8 cellular contexts compared by ENCODE assay signal in the genomic region with DNA sequence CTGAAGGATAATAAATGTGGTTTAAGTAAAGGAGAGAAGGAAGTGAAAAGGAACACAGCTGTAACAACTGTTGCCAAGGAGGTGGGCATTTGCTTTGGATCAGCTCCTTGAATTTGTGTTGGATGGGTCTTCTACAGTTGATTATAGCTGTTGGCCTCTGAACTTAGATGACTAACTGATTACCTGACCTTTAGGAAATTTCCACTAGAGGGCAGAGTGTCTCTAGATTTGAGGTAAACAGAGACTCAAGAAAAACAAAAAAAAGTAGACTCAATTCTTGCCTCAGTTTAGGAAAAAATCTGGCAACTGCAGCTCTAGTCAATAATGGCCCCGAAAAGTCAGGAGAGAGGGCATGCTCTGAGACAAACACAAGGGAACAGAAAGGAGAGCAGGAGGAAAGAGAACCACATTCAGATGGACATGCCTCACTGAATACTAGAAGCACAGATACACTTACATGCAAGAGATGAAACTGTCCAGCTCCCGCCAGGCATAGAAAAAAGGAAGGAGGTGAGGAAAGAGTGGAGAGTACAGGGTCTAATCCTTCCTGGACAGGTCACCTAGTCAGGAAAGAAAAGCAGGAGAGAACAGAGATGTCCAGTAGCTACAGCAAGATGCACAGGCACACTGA. TPM values are rescaled to one million over a fixed set of nuclear protein-coding genes. Genes with fewer than 3 reads are reported as not detected.
DNase-seq lines count a peak whose midpoint lies in the region; ATAC-seq lines count a peak whose summit lies in the region.

No MANE protein-coding gene starts in this region.

- no peak overlapping the region for H3K27ac ChIP-seq in Karpas-422 (ENCODE audit: low read length)
- H3K27ac ChIP-seq in layer of hippocampus (ENCODE audit: low read depth, low read length): peak overlapping the region; percentile 2
- H3K27ac ChIP-seq in neuronal stem cell (replicated peaks; ENCODE audit: low read length): no peak overlapping the region

- DNase-seq in DMS53 treated with DMSO at 0.1 percent for 48 hours (lab: John Stamatoyannopoulos, UW; ENCODE audit: unreplicated experiment) (peak; percentile 29), Karpas-422 (peak; percentile 73), adipocyte (ENCODE audit: low read depth) (peak; percentile 80), anterior cingulate cortex (lab: John Stamatoyannopoulos, UW) (no peak), NCI-H1105 treated with DMSO at 0.1 percent for 48 hours (lab: John Stamatoyannopoulos, UW) (no peak), neuronal stem cell (ENCODE audit: low spot score) (no peak)

- H2BK15ac ChIP-seq in neuronal stem cell (ENCODE audit: low read length): no peak overlapping the region

- H3K27me3 ChIP-seq in Karpas-422 (ENCODE audit: low read length) (no peaks in the 10 kb centered on the region), adipocyte (replicated peaks; ENCODE audit: control insufficient read depth, insufficient read depth, low read length) (no peaks in the 10 kb centered on the region), layer of hippocampus (ENCODE audit: control insufficient read depth, insufficient read depth, low read length) (no peaks in the 10 kb centered on the region), neuronal stem cell (ENCODE audit: control insufficient read depth in 3 of 3, insufficient read depth in 3 of 3, low read depth in 1 of 3, low read length in 3 of 3) (no peaks in the 10 kb centered on the region)

- no peak for ATAC-seq in GM19324 (IDR thresholded peaks at IDR 0.05; ENCODE audit: low FRiP score, unreplicated experiment)

- no peak overlapping the region for H2BK12ac ChIP-seq in neuronal stem cell (ENCODE audit: low read length)

- H4K8ac ChIP-seq in neuronal stem cell (ENCODE audit: low read depth, low read length): no peak overlapping the region

- no peak overlapping the region for H3K23ac ChIP-seq in neuronal stem cell (ENCODE audit: low read depth, low read length, poor library complexity)

- H3K9ac ChIP-seq in Karpas-422 (ENCODE audit: low read length) (no peak overlapping the region), adipocyte (ENCODE audit: low read length) (no peak overlapping the region), neuronal stem cell (ENCODE audit: low read depth, low read length, poor library complexity) (no peak overlapping the region)

- H3K79me2 ChIP-seq in Karpas-422 (ENCODE audit: low read length): peaks cover 11% of the 10 kb centered on the region

- peaks cover 44% of the 10 kb centered on the region for H3K36me3 ChIP-seq in Karpas-422 (ENCODE audit: insufficient read depth, low read length)
- peaks cover 66% of the 10 kb centered on the region for H3K36me3 ChIP-seq in adipocyte (ENCODE audit: control insufficient read depth, insufficient read depth, low read length, severe bottlenecking)
- H3K36me3 ChIP-seq in neuronal stem cell (replicated peaks in 1 of 2; ENCODE audit: control insufficient read depth in 2 of 2, insufficient read depth in 2 of 2, low read length in 2 of 2): peaks cover 41 to 96% of the 10 kb centered on the region in 2 donors

- H2BK120ac ChIP-seq in neuronal stem cell (ENCODE audit: low read depth, low read length): no peak overlapping the region

- no peak overlapping the region for H3K4me3 ChIP-seq in Karpas-422 (ENCODE audit: low read length)
- no peak overlapping the region for H3K4me3 ChIP-seq in adipocyte (ENCODE audit: low read length)
- no peak overlapping the region for H3K4me3 ChIP-seq in neuronal stem cell (ENCODE audit: low read length in 2 of 2)

- H2AK5ac ChIP-seq in neuronal stem cell (ENCODE audit: low read depth, low read length): no peak overlapping the region

- H3K14ac ChIP-seq in neuronal stem cell (ENCODE audit: low read length): no peak overlapping the region

- no peak overlapping the region for H4K91ac ChIP-seq in neuronal stem cell (ENCODE audit: low read depth, low read length, poor library complexity)

- H3K9me2 ChIP-seq in Karpas-422 (replicated peaks; ENCODE audit: insufficient read depth, low read length): no peaks in the 10 kb centered on the region

- H3K4me2 ChIP-seq in Karpas-422 (ENCODE audit: low read depth, low read length, poor library complexity, severe bottlenecking) (no peak overlapping the region), neuronal stem cell (ENCODE audit: insufficient read depth, low read length, poor library complexity, severe bottlenecking) (no peak overlapping the region)

- no peaks in the 10 kb centered on the region for H3K9me3 ChIP-seq in Karpas-422 (ENCODE audit: low read length)
- no peaks in the 10 kb centered on the region for H3K9me3 ChIP-seq in adipocyte (ENCODE audit: control insufficient read depth, low read length)
- H3K9me3 ChIP-seq in neuronal stem cell (replicated peaks in 1 of 2; ENCODE audit: control insufficient read depth in 2 of 2, insufficient read depth in 1 of 2, low read depth in 1 of 2, low read length in 2 of 2): no peaks in the 10 kb centered on the region

- no peaks in the 10 kb centered on the region for H4K20me1 ChIP-seq in Karpas-422 (ENCODE audit: insufficient read depth, low read depth, low read length)

- no peak overlapping the region for H3K18ac ChIP-seq in neuronal stem cell (ENCODE audit: low read length)

- no peak overlapping the region for H3K4ac ChIP-seq in neuronal stem cell (ENCODE audit: low read length)

- peaks cover 6% of the 10 kb centered on the region for H3K4me1 ChIP-seq in Karpas-422 (ENCODE audit: low read length)
- H3K4me1 ChIP-seq in adipocyte (ENCODE audit: control insufficient read depth, insufficient read depth, low read length): peaks cover 27% of the 10 kb centered on the region
- no peaks in the 10 kb centered on the region for H3K4me1 ChIP-seq in neuronal stem cell (ENCODE audit: control insufficient read depth in 2 of 2, insufficient read depth in 1 of 2, low read depth in 1 of 2, low read length in 2 of 2)

- no peak overlapping the region for H2AFZ ChIP-seq in Karpas-422 (ENCODE audit: low read length)
- no peak overlapping the region for H2AFZ ChIP-seq in neuronal stem cell (ENCODE audit: low read length)

- no peaks in the 10 kb centered on the region for H3K79me1 ChIP-seq in neuronal stem cell (ENCODE audit: low read depth, low read length)

- WGBS in neuronal stem cell (ENCODE audit: extremely low coverage in 2 of 2, insufficient read length in 2 of 2, insufficient replicate concordance in 1 of 2), 2 donors: no CpG with 5 or more reads among the region's 2 CpGs

- no peak overlapping the region for H2BK5ac ChIP-seq in neuronal stem cell (ENCODE audit: low read length)

RNA-seq across cellular contexts. Expression of a gene that starts 20.6 kb away (rescaled TPM):
- 59.9 and 99.8 TPM in 2 replicates for total RNA-seq in Karpas-422 (2014; rRNA removed; shearing (Covaris generic); ENCODE audit: low replicate concordance)
- 49.2 TPM for polyA plus RNA-seq in neuronal stem cell (2013, experiment 1 of 2)
- polyA plus RNA-seq in neuronal stem cell (2013, experiment 2 of 2): 48.1 TPM

RNA-seq across cellular contexts. Expression of a gene that starts 28.8 kb away (rescaled TPM):
- 1.0 and 1.1 TPM in 2 replicates for total RNA-seq in Karpas-422 (2014; rRNA removed; shearing (Covaris generic); ENCODE audit: low replicate concordance)
- 0.03 TPM for polyA plus RNA-seq in neuronal stem cell (2013, experiment 1 of 2)
- 0.03 TPM for polyA plus RNA-seq in neuronal stem cell (2013, experiment 2 of 2)

RNA-seq across cellular contexts. Expression of a gene that starts 34.5 kb away (rescaled TPM):
- total RNA-seq in Karpas-422 (2014; rRNA removed; shearing (Covaris generic); ENCODE audit: low replicate concordance): 47.7 and 65.9 TPM in 2 replicates
- 40.1 TPM for polyA plus RNA-seq in neuronal stem cell (2013, experiment 1 of 2)
- 38.0 TPM for polyA plus RNA-seq in neuronal stem cell (2013, experiment 2 of 2)

RNA-seq across cellular contexts. Expression of a gene that starts 47.5 kb away (rescaled TPM):
- total RNA-seq in Karpas-422 (2014; rRNA removed; shearing (Covaris generic); ENCODE audit: low replicate concordance): 124 and 168 TPM in 2 replicates
- polyA plus RNA-seq in neuronal stem cell (2013, experiment 1 of 2): 125 TPM
- 122 TPM for polyA plus RNA-seq in neuronal stem cell (2013, experiment 2 of 2)

Comparison
In these comparisons a context has a peak if more than half of its experiments do, and no peak if none do; other contexts are left out.
1. DNase-seq: peak in DMS53 treated with DMSO at 0.1 percent for 48 hours (single experiment), Karpas-422 (single experiment) and adipocyte (single experiment); none in anterior cingulate cortex (0 of 58), NCI-H1105 treated with DMSO at 0.1 percent for 48 hours (single experiment) and neuronal stem cell (single experiment).